ENCODE assay signal across 12 cellular contexts in the genomic region with DNA sequence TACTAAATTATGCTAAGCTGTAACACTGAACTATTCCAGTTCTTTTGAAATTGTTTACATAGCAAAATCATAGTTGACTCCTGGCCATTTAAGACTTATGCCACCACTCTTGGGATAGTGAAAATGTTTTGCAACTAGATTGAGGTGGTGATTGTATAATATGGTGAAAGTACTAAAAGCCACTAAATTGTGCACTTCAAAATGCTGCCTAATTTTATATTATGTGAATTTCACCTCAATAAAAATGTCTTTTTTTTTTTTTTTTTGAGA.
"Had no signal": no experiment of that assay in that cellular context is flagged by ENCODE, and none has a peak within 500 bp of the region (broad histone marks: within the 10 kb centered on the region; RNA-seq: fewer than 3 reads in every experiment).

No MANE protein-coding gene starts in this region.

- H3K4me3 ChIP-seq: coronary artery, lung, neural progenitor cell, ovary, right atrium auricular region, smooth muscle cell, tibial artery, upper lobe of left lung, vagina had no signal

- H3K27me3 ChIP-seq: neural progenitor cell, ovary, right atrium auricular region, tibial artery, upper lobe of left lung, vagina had no signal

- DNase-seq: effector CD4-positive, alpha-beta T cell; ovary; stimulated activated CD4-positive, alpha-beta T cell treated with anti-CD3 and anti-CD28 coated beads, Interleukin-2, amount 100 ng/mL, for 48 hours; stimulated activated naive CD4-positive, alpha-beta T cell treated with Interleukin-2 at 50 U/mL for 16 hours; tibial artery had no signal

- H3K4me2 ChIP-seq: neural progenitor cell, smooth muscle cell had no signal

- H3K4me1 ChIP-seq: neural progenitor cell, right atrium auricular region, vagina had no signal

- H3K36me3 ChIP-seq: neural progenitor cell, ovary, right atrium auricular region, tibial artery, upper lobe of left lung, vagina had no signal

- H3K27ac ChIP-seq: coronary artery, neural progenitor cell, ovary, right atrium auricular region, tibial artery, vagina had no signal

- H3K9me3 ChIP-seq: ovary, right atrium auricular region, tibial artery, upper lobe of left lung, vagina had no signal
